18 cellular contexts compared by ENCODE assay signal in genomic region chr1:85085417-85085816, GRCh38. TPM values are rescaled to one million over a fixed set of nuclear protein-coding genes. Genes with fewer than 3 reads are reported as not detected.
A peak's percentile ranks its signal among the peaks of the same experiment; 100 is the strongest.
DNase-seq lines count a peak whose midpoint lies in the region; ATAC-seq and TF ChIP-seq lines count a peak whose summit lies in the region.
"Had no signal": no experiment of that assay in that cellular context is flagged by ENCODE, and none has a peak within 500 bp of the region (broad histone marks: within the 10 kb centered on the region; RNA-seq: fewer than 3 reads in every experiment).

No MANE protein-coding gene starts in this region.

- no TSS peak for BruUV-seq in OCI-LY7 (replicated peaks; lab: Mats Ljungman, UMichigan)

- no peak overlapping the region for H3K4me2 ChIP-seq in DND-41 (ENCODE audit: insufficient read depth, low read length)
- no peak overlapping the region for H3K4me2 ChIP-seq in Loucy (ENCODE audit: low read depth, low read length, poor library complexity, severe bottlenecking)
- H3K4me2 ChIP-seq in OCI-LY7 (ENCODE audit: low read length): no peak overlapping the region

- no peaks in the 10 kb centered on the region for H3K9me2 ChIP-seq in Loucy (replicated peaks; ENCODE audit: low read depth, low read length)
- H3K9me2 ChIP-seq in OCI-LY7 (ENCODE audit: insufficient read depth, low read length): no peaks in the 10 kb centered on the region

- H3K9ac ChIP-seq in DND-41 (ENCODE audit: low read depth, low read length) (no peak overlapping the region), Loucy (ENCODE audit: low read depth, low read length, poor library complexity, severe bottlenecking) (no peak overlapping the region)

- no peak for DNase-seq in DND-41
- DNase-seq in OCI-LY7 (ENCODE audit: low spot score): peak; percentile 7
- DNase-seq in upper lobe of right lung: no peak
- no peak for DNase-seq in NCI-H128 (lab: John Stamatoyannopoulos, UW; ENCODE audit: unreplicated experiment)
- no peak for DNase-seq in type B pancreatic cell (ENCODE audit: extremely low spot score, unreplicated experiment)
- DNase-seq in Ammon's horn (ENCODE audit: low spot score): no peak
- DNase-seq: GF-D8, NCI-H1105 treated with DMSO at 0.1 percent for 48 hours, NCI-H2029 treated with DMSO at 0.1 percent for 48 hours, NCI-H510A treated with DMSO at 0.1 percent for 48 hours, NCI-H82, SHP77 treated with DMSO at 0.1 percent for 48 hours had no signal

- H3K27me3 ChIP-seq in DND-41 (ENCODE audit: insufficient read depth, low read length, poor library complexity) (no peaks in the 10 kb centered on the region), Loucy (ENCODE audit: insufficient read depth, low read length, poor library complexity, severe bottlenecking) (no peaks in the 10 kb centered on the region), upper lobe of right lung (no peaks in the 10 kb centered on the region)

- no peaks in the 10 kb centered on the region for H4K20me1 ChIP-seq in DND-41 (ENCODE audit: insufficient read depth, low read length)
- no peaks in the 10 kb centered on the region for H4K20me1 ChIP-seq in Loucy (ENCODE audit: insufficient read depth, low read length, poor library complexity, severe bottlenecking)
- H4K20me1 ChIP-seq in OCI-LY7 (ENCODE audit: insufficient read depth, low read length): no peaks in the 10 kb centered on the region

- H3K27ac ChIP-seq in DND-41 (ENCODE audit: low read length) (no peak overlapping the region), OCI-LY7 (ENCODE audit: low read depth, low read length, poor library complexity, severe bottlenecking) (no peak overlapping the region), upper lobe of right lung (no peak overlapping the region)
- H3K27ac ChIP-seq: C4-2B had no signal

- no peaks in the 10 kb centered on the region for H3K79me2 ChIP-seq in DND-41 (ENCODE audit: insufficient read depth, low read length)
- no peaks in the 10 kb centered on the region for H3K79me2 ChIP-seq in Loucy (ENCODE audit: insufficient read depth, low read length)
- no peaks in the 10 kb centered on the region for H3K79me2 ChIP-seq in OCI-LY7 (ENCODE audit: insufficient read depth, low read depth, low read length)

- CTCF ChIA-PET in OCI-LY7 (lab: Charles Lee; ENCODE audit: unreplicated experiment): no interaction called here

- H3K9me3 ChIP-seq in DND-41 (ENCODE audit: insufficient read depth, low read length, severe bottlenecking): no peaks in the 10 kb centered on the region
- H3K9me3 ChIP-seq in Loucy (ENCODE audit: insufficient read depth, low read depth, low read length): no peaks in the 10 kb centered on the region
- no peaks in the 10 kb centered on the region for H3K9me3 ChIP-seq in OCI-LY7 (ENCODE audit: low read length)
- H3K9me3 ChIP-seq in upper lobe of right lung: no peaks in the 10 kb centered on the region

- H3F3A ChIP-seq in Loucy (ENCODE audit: low read depth): no peaks in the 10 kb centered on the region

- H3K27me3 Mint-ChIP-seq in type B pancreatic cell: no peaks in the 10 kb centered on the region

- TF ChIP-seq CTCF in DND-41 (IDR thresholded peaks at IDR 0.05; ENCODE audit: borderline replicate concordance, extremely low read depth, low read length, poor library complexity, severe bottlenecking) (no peak), Loucy (conservative IDR thresholded peaks at IDR 0.05; ENCODE audit: low read length) (no peak), OCI-LY7 (conservative IDR thresholded peaks at IDR 0.05; ENCODE audit: low read length) (no peak), upper lobe of right lung (IDR thresholded peaks at IDR 0.05) (no peak), type B pancreatic cell (conservative IDR thresholded peaks at IDR 0.05) (no peak)

- H3K4me1 Mint-ChIP-seq in type B pancreatic cell (ENCODE audit: unreplicated experiment): no peaks in the 10 kb centered on the region

- no peaks in the 10 kb centered on the region for H3K36me3 ChIP-seq in DND-41 (ENCODE audit: insufficient read depth, low read length)
- H3K36me3 ChIP-seq in Loucy (ENCODE audit: insufficient read depth, low read length): no peaks in the 10 kb centered on the region
- no peaks in the 10 kb centered on the region for H3K36me3 ChIP-seq in OCI-LY7 (ENCODE audit: insufficient read depth, low read length)
- H3K36me3 ChIP-seq in upper lobe of right lung: no peaks in the 10 kb centered on the region

- no peak overlapping the region for H2AFZ ChIP-seq in DND-41 (ENCODE audit: low read depth, low read length)
- H2AFZ ChIP-seq in Loucy (ENCODE audit: low read length): peak overlapping the region; percentile 24; the same call in 1 of the 2 replicates
- no peak overlapping the region for H2AFZ ChIP-seq in OCI-LY7 (ENCODE audit: low read length)

- H3K4me3 ChIP-seq in DND-41 (ENCODE audit: low read depth in 1 of 2, low read length in 2 of 2) (no peak overlapping the region), Loucy (ENCODE audit: low read length, poor library complexity, severe bottlenecking) (no peak overlapping the region), OCI-LY7 (ENCODE audit: low read depth, low read length, poor library complexity, severe bottlenecking) (no peak overlapping the region), upper lobe of right lung (no peak overlapping the region)
- H3K4me3 ChIP-seq: K562 had no signal

- H3K4me3 Mint-ChIP-seq in type B pancreatic cell: no peak overlapping the region
- H3K4me3 Mint-ChIP-seq: T-helper 1 cell treated with Interleukin-12 subunit alpha and Interleukin-12 subunit beta and Interleukin-4 antibody, amounts not matched to agents 30 μg/mL and 1 μg/mL, for 36 hours had no signal

- ATAC-seq in DND-41 (ENCODE audit: insufficient read depth, low read depth): peak; percentile 35; the same call in 1 of the 3 replicates
- peak; percentile 47 for ATAC-seq in GM18909 (IDR thresholded peaks at IDR 0.05; ENCODE audit: poor library complexity, unreplicated experiment)
- ATAC-seq in upper lobe of right lung: no peak
- ATAC-seq: HCT116, K562 had no signal

- H3K27ac Mint-ChIP-seq in type B pancreatic cell: no peak overlapping the region
- H3K27ac Mint-ChIP-seq: T-helper 1 cell treated with Interleukin-12 subunit alpha and Interleukin-12 subunit beta and Interleukin-4 antibody, amounts not matched to agents 30 μg/mL and 1 μg/mL, for 36 hours had no signal

- peaks cover 3% of the 10 kb centered on the region for H3K36me3 Mint-ChIP-seq in type B pancreatic cell

- POLR2A ChIA-PET in OCI-LY7 (lab: Charles Lee): interaction anchor here (0.6 kb wide), 1 partner anchor 118 kb away, joined by 3 read pairs; no protein-coding TSS in a partner anchor

- no peaks in the 10 kb centered on the region for H3K9me3 Mint-ChIP-seq in type B pancreatic cell
- H3K9me3 Mint-ChIP-seq: T-helper 1 cell treated with Interleukin-12 subunit alpha and Interleukin-12 subunit beta and Interleukin-4 antibody, amounts not matched to agents 30 μg/mL and 1 μg/mL, for 36 hours had no signal

- H3K4me1 ChIP-seq in DND-41 (ENCODE audit: insufficient read depth, low read length) (0 out of 2 replicates have a peak, but pooled peaks cover 3% of the 10 kb centered on the region), Loucy (ENCODE audit: insufficient read depth, low read length, poor library complexity, severe bottlenecking) (no peaks in the 10 kb centered on the region), OCI-LY7 (ENCODE audit: insufficient read depth, low read length, poor library complexity, severe bottlenecking) (no peaks in the 10 kb centered on the region), upper lobe of right lung (no peaks in the 10 kb centered on the region)

- intact Hi-C loops in OCI-LY7 (cut with micrococcal nuclease; ENCODE audit: unreplicated experiment) (no loop called here), upper lobe of right lung (cut with DNase I) (no loop called here)

RNA-seq across cellular contexts. Expression of gene MCOLN3, which starts 37.1 kb away (rescaled TPM):
- not detected in 2 replicates for total RNA-seq in OCI-LY7 (2014; rRNA removed; shearing (Covaris generic))
- not detected in 2 replicates for total RNA-seq in OCI-LY7 (2022)
- total RNA-seq in upper lobe of right lung: 14.0 TPM
- 3.4 and 7.2 TPM in 2 replicates for total RNA-seq in type B pancreatic cell (ENCODE audit: low replicate concordance)
- total RNA-seq: K562 had no signal
